13 cellular contexts compared by ENCODE assay signal in genomic region chr19:7480222-7480974, GRCh38. TPM values are rescaled to one million over a fixed set of nuclear protein-coding genes. Genes with fewer than 3 reads are reported as not detected.
DNase-seq lines count a peak whose midpoint lies in the region; ATAC-seq, FAIRE-seq and TF ChIP-seq lines count a peak whose summit lies in the region.
"Had no signal": no experiment of that assay in that cellular context is flagged by ENCODE, and none has a peak within 500 bp of the region (broad histone marks: within the 10 kb centered on the region; RNA-seq: fewer than 3 reads in every experiment).

No MANE protein-coding gene starts in this region.

- intact Hi-C loops in K562 (cut with micrococcal nuclease), result no loop called here
- intact Hi-C loops in right lobe of liver (cut with DNase I), result no loop called here
- intact Hi-C loops in prostate gland (cut with DNase I), result no loop called here

- H3K9me3 ChIP-seq in HUES64 (ENCODE audit: insufficient read depth, low read depth, low read length), result no peaks in the 10 kb centered on the region
- H3K9me3 ChIP-seq in K562 (replicated peaks; ENCODE audit: control insufficient read depth, insufficient read depth, low read depth, low read length), result no peaks in the 10 kb centered on the region
- no peaks in the 10 kb centered on the region for H3K9me3 ChIP-seq in right lobe of liver
- H3K9me3 ChIP-seq in prostate gland, result no peaks in the 10 kb centered on the region

- H3K27me3 ChIP-seq in HUES64 (ENCODE audit: insufficient read depth, low read length), result no peaks in the 10 kb centered on the region
- H3K27me3 ChIP-seq in K562 (ENCODE audit: control insufficient read depth in 2 of 2, insufficient read depth in 2 of 2, low read length in 2 of 2), result no peaks in the 10 kb centered on the region
- H3K27me3 ChIP-seq in right lobe of liver, result no peaks in the 10 kb centered on the region
- H3K27me3 ChIP-seq in prostate gland (replicated peaks; ENCODE audit: insufficient read depth), result no peaks in the 10 kb centered on the region
- H3K27me3 ChIP-seq: brain microvascular endothelial cell had no signal

- no peaks in the 10 kb centered on the region for H3K36me3 ChIP-seq in HUES64 (ENCODE audit: insufficient read depth, low read length)
- H3K36me3 ChIP-seq in K562 (ENCODE audit: control insufficient read depth, insufficient read depth, low read length), result no peaks in the 10 kb centered on the region
- no peaks in the 10 kb centered on the region for H3K36me3 ChIP-seq in right lobe of liver
- H3K36me3 ChIP-seq in prostate gland, result no peaks in the 10 kb centered on the region
- H3K36me3 ChIP-seq: brain microvascular endothelial cell had no signal

- no peaks in the 10 kb centered on the region for H3K36me3 Mint-ChIP-seq in stimulated activated naive B cell treated with anti-CD40 and anti-IgM and Interleukin-4, amounts not matched to agents 10 μg/mL and 1 μg/mL and 100 μg/mL, for 72 hours

- no peaks in the 10 kb centered on the region for H3K79me2 ChIP-seq in K562 (ENCODE audit: control insufficient read depth, insufficient read depth, low read length)

- no peak overlapping the region for H3K4me3 Mint-ChIP-seq in stimulated activated naive B cell treated with anti-CD40 and anti-IgM and Interleukin-4, amounts not matched to agents 10 μg/mL and 1 μg/mL and 100 μg/mL, for 72 hours
- H3K4me3 Mint-ChIP-seq: activated T-helper 1 cell treated with anti-CD3 and anti-CD28 coated beads, Interleukin-12 subunit alpha, Interleukin-12 subunit beta, Interleukin-2, Interleukin-4 antibody, amounts not matched to agents 30 ng/mL and 10 ng/mL and 1 ng/mL, durations not matched to agents 14 hours and 24 hours and 36 hours had no signal

- no peaks in the 10 kb centered on the region for H3K9me1 ChIP-seq in K562 (ENCODE audit: control insufficient read depth, insufficient read depth, low read length)

- H3K4me1 ChIP-seq in HUES64 (ENCODE audit: insufficient read depth, low read length) (peaks cover 14% of the 10 kb centered on the region), K562 (replicated peaks in 1 of 2; ENCODE audit: control insufficient read depth in 2 of 2, insufficient read depth in 2 of 2, low read length in 2 of 2) (peaks cover 18 to 64% of the 10 kb centered on the region in 2 experiments), right lobe of liver (peaks cover 0 to 3% (median 0%) of the 10 kb centered on the region in 4 donors), prostate gland (replicated peaks) (no peaks in the 10 kb centered on the region)

- peak; percentile 70 for FAIRE-seq in K562 (lab: Jason Lieb, UNC)

- H3K27ac ChIP-seq in HUES64 (ENCODE audit: low read depth, low read length), result 0 out of 2 replicates have a peak overlapping the region, but pooled peaks have one; percentile 31
- H3K27ac ChIP-seq in K562 (ENCODE audit: extremely low read depth, low read depth, low read length), result peak overlapping the region; percentile 55
- peak overlapping the region in 2 of 3 donors; percentile 51 to 67 for H3K27ac ChIP-seq in right lobe of liver
- H3K27ac ChIP-seq in prostate gland, result no peak overlapping the region
- H3K27ac ChIP-seq: brain microvascular endothelial cell had no signal

- no peak overlapping the region; the same call in 1 of the 2 replicates for H3K4me2 ChIP-seq in K562 (ENCODE audit: insufficient read depth, low read length)

- 86% methylated on average over 11 of the region's 11 CpGs for WGBS in HUES64
- WGBS in K562 (ENCODE audit: insufficient coverage, low coverage, missing lambda C conversion rate), result 32% methylated on average over 10 of the region's 11 CpGs
- WGBS in right lobe of liver (ENCODE audit: insufficient coverage, low coverage, low lambda C conversion rate, missing lambda C conversion rate), result 38% methylated on average over 4 of the region's 11 CpGs
- 71% methylated on average over 11 of the region's 11 CpGs for WGBS in prostate gland

- no peak for TF ChIP-seq EP300 in K562 (IDR thresholded peaks at IDR 0.05; ENCODE audit: low read length)

- no peak for TF ChIP-seq CTCF in K562 (IDR thresholded peaks at IDR 0.05 in 2 of 3, conservative IDR thresholded peaks at IDR 0.05 in 1 of 3; ENCODE audit: insufficient read depth in 2 of 3, low read depth in 1 of 3, low read length in 3 of 3)
- TF ChIP-seq CTCF in right lobe of liver (IDR thresholded peaks at IDR 0.05), result no peak
- no peak for TF ChIP-seq CTCF in prostate gland (IDR thresholded peaks at IDR 0.05)

- H2AFZ ChIP-seq in K562 (ENCODE audit: low read depth, low read length), result peak overlapping the region; percentile 74

- H3K27ac Mint-ChIP-seq in stimulated activated naive B cell treated with anti-CD40 and anti-IgM and Interleukin-4, amounts not matched to agents 10 μg/mL and 1 μg/mL and 100 μg/mL, for 72 hours, result peak overlapping the region; percentile 65
- H3K27ac Mint-ChIP-seq: activated T-helper 1 cell treated with anti-CD3 and anti-CD28 coated beads, Interleukin-12 subunit alpha, Interleukin-12 subunit beta, Interleukin-2, Interleukin-4 antibody, amounts not matched to agents 30 ng/mL and 10 ng/mL and 1 ng/mL, durations not matched to agents 14 hours and 24 hours and 36 hours had no signal

- CTCF ChIA-PET in K562 (lab: Yijun Ruan, JAX; ENCODE audit: low intra/inter-chr PET ratio), result no interaction called here

- no TSS peak for BruUV-seq in K562 (replicated peaks; lab: Mats Ljungman, UMichigan)

- TF ChIP-seq RAD21 in K562 (CRISPR knock-in tag; conservative IDR thresholded peaks at IDR 0.05 in 1 of 2, IDR thresholded peaks at IDR 0.05 in 1 of 2), result 0 out of 4 replicates have a peak, but pooled peaks of 1 of the 2 experiments have one; percentile 5

- H4K20me1 ChIP-seq in K562 (replicated peaks; ENCODE audit: control insufficient read depth, insufficient read depth, low read length), result no peaks in the 10 kb centered on the region

- peaks cover 7 to 14% of the 10 kb centered on the region in 2 donors for H3K4me1 Mint-ChIP-seq in stimulated activated naive B cell treated with anti-CD40 and anti-IgM and Interleukin-4, amounts not matched to agents 10 μg/mL and 1 μg/mL and 100 μg/mL, for 72 hours

- peak in 2 of 4 experiments; percentile 44 to 47 for DNase-seq in K562 (ENCODE audit: extremely low read depth in 1 of 4, low spot score in 3 of 4)
- DNase-seq in right lobe of liver, result peak in 1 of 3 donors; percentile 65
- DNase-seq in stimulated activated naive B cell treated with anti-CD40 and anti-IgM and Interleukin-4, amounts not matched to agents 10 μg/mL and 1 μg/mL and 100 μg/mL, for 72 hours, result no peak
- DNase-seq in SW 1271 (lab: John Stamatoyannopoulos, UW), result no peak
- no peak for DNase-seq in prostate gland (ENCODE audit: low spot score)
- no peak for DNase-seq in dermis blood vessel endothelial cell
- DNase-seq: activated CD4-positive, alpha-beta T cell treated with anti-CD3 and anti-CD28 coated beads for 4 hours; brain microvascular endothelial cell; erythroblast; NCI-H2081; retina had no signal

- POLR2A ChIA-PET in K562 (lab: Yijun Ruan, JAX), result interaction anchor here (0.6 to 1.0 kb wide), 2 partner anchors 10 to 226 kb away, joined by 3 read pairs; no protein-coding TSS in a partner anchor

- no peaks in the 10 kb centered on the region for H3K9me3 Mint-ChIP-seq in stimulated activated naive B cell treated with anti-CD40 and anti-IgM and Interleukin-4, amounts not matched to agents 10 μg/mL and 1 μg/mL and 100 μg/mL, for 72 hours
- H3K9me3 Mint-ChIP-seq: activated T-helper 1 cell treated with anti-CD3 and anti-CD28 coated beads, Interleukin-12 subunit alpha, Interleukin-12 subunit beta, Interleukin-2, Interleukin-4 antibody, amounts not matched to agents 30 ng/mL and 10 ng/mL and 1 ng/mL, durations not matched to agents 14 hours and 24 hours and 36 hours had no signal

- no peaks in the 10 kb centered on the region for H3K27me3 Mint-ChIP-seq in stimulated activated naive B cell treated with anti-CD40 and anti-IgM and Interleukin-4, amounts not matched to agents 10 μg/mL and 1 μg/mL and 100 μg/mL, for 72 hours

- peak overlapping the region; percentile 20; the same call in 1 of the 2 replicates for H3K9ac ChIP-seq in HUES64 (ENCODE audit: low read depth, low read length)
- peak overlapping the region; percentile 1 to 83 for H3K9ac ChIP-seq in K562 (ENCODE audit: insufficient read depth in 1 of 2, low read depth in 2 of 2, low read length in 2 of 2)

- ATAC-seq in K562 (peak; percentile 52), right lobe of liver (peak; percentile 35 to 64 (median 45))
- ATAC-seq in stimulated activated naive B cell treated with anti-CD40 and anti-IgM and Interleukin-4, amounts not matched to agents 10 μg/mL and 1 μg/mL and 100 μg/mL, for 72 hours (replicated peaks), result no peak

- in situ Hi-C loops in K562 (cut with MboI), result no loop called here

- H3K4me3 ChIP-seq in HUES64 (ENCODE audit: low read length), result no peak overlapping the region
- no peak overlapping the region for H3K4me3 ChIP-seq in K562
- no peak overlapping the region for H3K4me3 ChIP-seq in right lobe of liver
- H3K4me3 ChIP-seq in prostate gland, result no peak overlapping the region

- TF ChIP-seq POLR2A in K562 (conservative IDR thresholded peaks at IDR 0.05) (no peak), right lobe of liver (IDR thresholded peaks at IDR 0.05) (no peak), prostate gland (IDR thresholded peaks at IDR 0.05) (no peak)

RNA-seq across cellular contexts. Expression of gene PEX11G, which starts 8.4 kb away (rescaled TPM):
- polyA plus RNA-seq in HUES64 (2013, experiment 1 of 2), result 1.5 TPM
- 2.4 TPM for polyA plus RNA-seq in HUES64 (2013, experiment 2 of 2)
- 1.5 and 4.5 TPM in 2 replicates for total RNA-seq in K562 (2011; cell fraction: chromatin; rRNA removed; ENCODE audit: low replicate concordance)
- total RNA-seq in K562 (2011; cell fraction: nucleolus; rRNA removed), result 3.2 and 5.0 TPM in 2 replicates
- total RNA-seq in K562 (2011; cell fraction: nucleoplasm; rRNA removed), result 1.8 and 2.3 TPM in 2 replicates
- 1.7 and 3.2 TPM in 2 replicates for total RNA-seq in K562 (2014; rRNA removed)
- total RNA-seq in K562 (2014; rRNA removed; fragmentation: Illumina TruSeq; extraction: Trizol), result 0.29 and 0.32 TPM in 2 replicates
- 0.47 and 0.98 TPM in 2 replicates for total RNA-seq in K562 (2015; rRNA removed; fragmentation: Illumina TruSeq; extraction: Trizol)
- total RNA-seq in K562 (2021), result 1.8 and 2.1 TPM in 2 replicates
- 0.86 and 1.6 TPM in 2 replicates for polyA plus RNA-seq in K562 (2011; rRNA removed)
- polyA plus RNA-seq in K562 (2011; cell fraction: cytosol; rRNA removed), result 2.2 and 5.5 TPM in 2 replicates
- 1.9 and 3.8 TPM in 2 replicates for polyA plus RNA-seq in K562 (2011; cell fraction: nucleus; rRNA removed)
- polyA plus RNA-seq in K562 (2012), result 1.8 and 3.7 TPM in 2 replicates
- 0.54 and 0.79 TPM in 2 replicates for polyA plus RNA-seq in K562 (2014; fragmentation: Illumina TruSeq; extraction: Trizol)
- under 1 TPM in 1 of 2 experiments, not detected in 1; 0.07 TPM for polyA plus RNA-seq in K562 (2014; fragmentation: Nextera tagmentation; extraction: Ambion mirVana)
- 1.5 and 2.2 TPM in 2 replicates for polyA plus RNA-seq in K562 (2014; rRNA removed)
- 0.51 and 0.70 TPM in 2 replicates for polyA minus RNA-seq in K562 (2011; rRNA and poly(A)+ RNA removed)
- polyA minus RNA-seq in K562 (2011; cell fraction: cytosol; rRNA and poly(A)+ RNA removed), result 1.0 TPM in 1 of 2 replicates, not detected in the other
- 1.6 and 1.7 TPM in 2 replicates for polyA minus RNA-seq in K562 (2011; cell fraction: nucleus; rRNA and poly(A)+ RNA removed)
- total RNA-seq in right lobe of liver, result 10 to 100 TPM in 2 of 6 experiments, 1 to 10 TPM in 4; 4.8 to 14.3 (median 9.4) TPM
- 10 to 100 TPM; 13.1 to 17.4 TPM for total RNA-seq in prostate gland
- 2.3 and 2.9 TPM in 2 replicates for total RNA-seq in dermis blood vessel endothelial cell

RNA-seq across cellular contexts. Expression of gene ZNF358, which starts 35.5 kb away (rescaled TPM):
- polyA plus RNA-seq in HUES64 (2013, experiment 1 of 2), result 39.2 TPM
- polyA plus RNA-seq in HUES64 (2013, experiment 2 of 2), result 51.6 TPM
- total RNA-seq in K562 (2011; cell fraction: chromatin; rRNA removed; ENCODE audit: low replicate concordance), result 0.39 and 3.7 TPM in 2 replicates
- 1.8 and 2.5 TPM in 2 replicates for total RNA-seq in K562 (2011; cell fraction: nucleolus; rRNA removed)
- 2.4 and 2.6 TPM in 2 replicates for total RNA-seq in K562 (2011; cell fraction: nucleoplasm; rRNA removed)
- total RNA-seq in K562 (2014; rRNA removed), result 5.9 and 8.0 TPM in 2 replicates
- 1.4 and 2.4 TPM in 2 replicates for total RNA-seq in K562 (2014; rRNA removed; fragmentation: Illumina TruSeq; extraction: Trizol)
- 4.1 and 4.6 TPM in 2 replicates for total RNA-seq in K562 (2015; rRNA removed; fragmentation: Illumina TruSeq; extraction: Trizol)
- 9.1 and 9.3 TPM in 2 replicates for total RNA-seq in K562 (2021)
- 4.9 and 7.6 TPM in 2 replicates for polyA plus RNA-seq in K562 (2011; rRNA removed)
- 11.3 and 16.2 TPM in 2 replicates for polyA plus RNA-seq in K562 (2011; cell fraction: cytosol; rRNA removed)
- 4.4 and 6.5 TPM in 2 replicates for polyA plus RNA-seq in K562 (2011; cell fraction: nucleus; rRNA removed)
- 7.0 and 15.6 TPM in 2 replicates for polyA plus RNA-seq in K562 (2012)
- polyA plus RNA-seq in K562 (2014; fragmentation: Illumina TruSeq; extraction: Trizol), result 12.9 and 17.2 TPM in 2 replicates
- polyA plus RNA-seq in K562 (2014; fragmentation: Nextera tagmentation; extraction: Ambion mirVana), result under 1 TPM; 0.04 TPM
- polyA plus RNA-seq in K562 (2014; rRNA removed), result 5.3 and 6.3 TPM in 2 replicates
- polyA minus RNA-seq in K562 (2011; rRNA and poly(A)+ RNA removed), result 1.1 and 1.6 TPM in 2 replicates
- polyA minus RNA-seq in K562 (2011; cell fraction: cytosol; rRNA and poly(A)+ RNA removed), result 3.9 and 6.9 TPM in 2 replicates
- polyA minus RNA-seq in K562 (2011; cell fraction: nucleus; rRNA and poly(A)+ RNA removed), result 1.1 and 2.1 TPM in 2 replicates
- total RNA-seq in right lobe of liver, result 10 to 100 TPM; 15.3 to 35.1 (median 24.8) TPM
- 100 to 1,000 TPM; 104 to 116 TPM for total RNA-seq in prostate gland
- total RNA-seq in dermis blood vessel endothelial cell, result 20.9 and 36.6 TPM in 2 replicates

RNA-seq across cellular contexts. Expression of gene MCOLN1, which starts 42.0 kb away (rescaled TPM):
- polyA plus RNA-seq in HUES64 (2013, experiment 1 of 2), result 13.7 TPM
- 9.6 TPM for polyA plus RNA-seq in HUES64 (2013, experiment 2 of 2)
- 31.5 and 96.4 TPM in 2 replicates for total RNA-seq in K562 (2011; cell fraction: chromatin; rRNA removed; ENCODE audit: low replicate concordance)
- 70.1 and 71.4 TPM in 2 replicates for total RNA-seq in K562 (2011; cell fraction: nucleolus; rRNA removed)
- total RNA-seq in K562 (2011; cell fraction: nucleoplasm; rRNA removed), result 41.6 and 43.7 TPM in 2 replicates
- total RNA-seq in K562 (2014; rRNA removed) (3.9 and 7.4 TPM in 2 replicates), K562 (2014; rRNA removed; fragmentation: Illumina TruSeq; extraction: Trizol) (1.5 and 2.6 TPM in 2 replicates), K562 (2015; rRNA removed; fragmentation: Illumina TruSeq; extraction: Trizol) (3.5 and 4.9 TPM in 2 replicates), K562 (2021) (14.2 and 15.1 TPM in 2 replicates), right lobe of liver (10 to 100 TPM in 5 of 6 experiments, 1 to 10 TPM in 1; 9.8 to 25.2 (median 17.7) TPM), prostate gland (10 to 100 TPM; 13.4 to 24.8 TPM), dermis blood vessel endothelial cell (2.7 and 3.7 TPM in 2 replicates)
- polyA plus RNA-seq in K562 (2011; rRNA removed) (10.6 and 12.0 TPM in 2 replicates), K562 (2014; fragmentation: Illumina TruSeq; extraction: Trizol) (7.1 and 8.9 TPM in 2 replicates), K562 (2014; fragmentation: Nextera tagmentation; extraction: Ambion mirVana) (under 1 TPM; 0.25 to 0.83 TPM), K562 (2014; rRNA removed) (15.4 and 17.0 TPM in 2 replicates)
- 10.0 and 24.6 TPM in 2 replicates for polyA plus RNA-seq in K562 (2011; cell fraction: cytosol; rRNA removed)
- polyA plus RNA-seq in K562 (2011; cell fraction: nucleus; rRNA removed), result 37.8 and 59.0 TPM in 2 replicates
- 11.8 and 15.7 TPM in 2 replicates for polyA plus RNA-seq in K562 (2012)
- 4.7 and 8.5 TPM in 2 replicates for polyA minus RNA-seq in K562 (2011; rRNA and poly(A)+ RNA removed)
- 7.9 and 10.4 TPM in 2 replicates for polyA minus RNA-seq in K562 (2011; cell fraction: cytosol; rRNA and poly(A)+ RNA removed)
- 9.4 and 11.6 TPM in 2 replicates for polyA minus RNA-seq in K562 (2011; cell fraction: nucleus; rRNA and poly(A)+ RNA removed)

RNA-seq across cellular contexts. Expression of gene PNPLA6, which starts 55.1 kb away (rescaled TPM):
- polyA plus RNA-seq in HUES64 (2013, experiment 1 of 2), result 59.8 TPM
- 63.3 TPM for polyA plus RNA-seq in HUES64 (2013, experiment 2 of 2)
- total RNA-seq in K562 (2011; cell fraction: chromatin; rRNA removed; ENCODE audit: low replicate concordance), result 25.7 and 85.1 TPM in 2 replicates
- total RNA-seq in K562 (2011; cell fraction: nucleolus; rRNA removed), result 82.6 and 98.1 TPM in 2 replicates
- 36.0 and 52.2 TPM in 2 replicates for total RNA-seq in K562 (2011; cell fraction: nucleoplasm; rRNA removed)
- 19.6 and 25.6 TPM in 2 replicates for total RNA-seq in K562 (2014; rRNA removed)
- total RNA-seq in K562 (2014; rRNA removed; fragmentation: Illumina TruSeq; extraction: Trizol), result 3.2 and 6.5 TPM in 2 replicates
- total RNA-seq in K562 (2015; rRNA removed; fragmentation: Illumina TruSeq; extraction: Trizol), result 8.3 and 9.6 TPM in 2 replicates
- 30.2 and 32.3 TPM in 2 replicates for total RNA-seq in K562 (2021)
- 7.4 and 16.1 TPM in 2 replicates for polyA plus RNA-seq in K562 (2011; rRNA removed)
- polyA plus RNA-seq in K562 (2011; cell fraction: cytosol; rRNA removed), result 10.8 and 19.2 TPM in 2 replicates
- 41.4 and 57.5 TPM in 2 replicates for polyA plus RNA-seq in K562 (2011; cell fraction: nucleus; rRNA removed)
- polyA plus RNA-seq in K562 (2012), result 18.1 and 35.8 TPM in 2 replicates
- polyA plus RNA-seq in K562 (2014; fragmentation: Illumina TruSeq; extraction: Trizol), result 9.9 and 12.8 TPM in 2 replicates
- under 1 TPM; 0.07 to 0.74 TPM for polyA plus RNA-seq in K562 (2014; fragmentation: Nextera tagmentation; extraction: Ambion mirVana)
- polyA plus RNA-seq in K562 (2014; rRNA removed), result 15.7 and 17.0 TPM in 2 replicates
- polyA minus RNA-seq in K562 (2011; rRNA and poly(A)+ RNA removed), result 6.2 and 8.8 TPM in 2 replicates
- 16.3 and 30.6 TPM in 2 replicates for polyA minus RNA-seq in K562 (2011; cell fraction: cytosol; rRNA and poly(A)+ RNA removed)
- 23.7 and 30.1 TPM in 2 replicates for polyA minus RNA-seq in K562 (2011; cell fraction: nucleus; rRNA and poly(A)+ RNA removed)
- 10 to 100 TPM; 38.7 to 61.8 (median 46.5) TPM for total RNA-seq in right lobe of liver
- total RNA-seq in prostate gland, result 10 to 100 TPM; 74.6 to 75.2 TPM
- total RNA-seq in dermis blood vessel endothelial cell, result 107 and 192 TPM in 2 replicates

Comparison
In these comparisons a context has a peak if more than half of its experiments do, and no peak if none do; other contexts are left out.
1. H3K27ac ChIP-seq: peak in HUES64 (single experiment), K562 (single experiment) and right lobe of liver (2 of 3); none in prostate gland (0 of 2).
2. ATAC-seq: peak in K562 (single experiment) and right lobe of liver (4 of 4); none in stimulated activated naive B cell treated with anti-CD40 and anti-IgM and Interleukin-4, amounts not matched to agents 10 μg/mL and 1 μg/mL and 100 μg/mL, for 72 hours (0 of 2).